Comparison of ENCODE assay signal across 16 cellular contexts in genomic region chr9:93125331-93125894, GRCh38. TPM values are rescaled to one million over a fixed set of nuclear protein-coding genes. Genes with fewer than 3 reads are reported as not detected.
DNase-seq lines count a peak whose midpoint lies in the region; ATAC-seq and TF ChIP-seq lines count a peak whose summit lies in the region.
"Had no signal": no experiment of that assay in that cellular context is flagged by ENCODE, and none has a peak within 500 bp of the region (broad histone marks: within the 10 kb centered on the region; RNA-seq: fewer than 3 reads in every experiment).

No MANE protein-coding gene starts in this region.

- ATAC-seq in activated CD8-positive, alpha-beta T cell treated with anti-CD3 and anti-CD28 coated beads for 36 hours: no peak
- ATAC-seq in lower lobe of right lung (no peak), HG03469 (IDR thresholded peaks at IDR 0.05; ENCODE audit: unreplicated experiment) (no peak), GM18502 (IDR thresholded peaks at IDR 0.05; ENCODE audit: poor library complexity, unreplicated experiment) (no peak)
- ATAC-seq: heart left ventricle, left lung had no signal

- no peaks in the 10 kb centered on the region for H3K9me3 Mint-ChIP-seq in activated CD8-positive, alpha-beta T cell treated with anti-CD3 and anti-CD28 coated beads for 36 hours

- peak; percentile 54 for DNase-seq in activated effector memory CD4-positive, alpha-beta T cell treated with anti-CD3 and anti-CD28 coated beads, Interleukin-2, amount 50 U/mL, for 16 hours
- no peak for DNase-seq in activated effector memory CD4-positive, alpha-beta T cell treated with Interleukin-2 at 50 U/mL for 16 hours
- peak; percentile 0 for DNase-seq in activated CD8-positive, alpha-beta T cell treated with anti-CD3 and anti-CD28 coated beads for 36 hours
- peak; percentile 24 for DNase-seq in lower lobe of right lung
- peak; percentile 12 to 44 for DNase-seq in tibial artery
- no peak for DNase-seq in T1000 (lab: John Stamatoyannopoulos, UW)
- DNase-seq: NCI-H1930, NCI-H748 treated with DMSO at 0.1 percent for 48 hours, SHP77, small intestine had no signal

- peaks cover 36% of the 10 kb centered on the region for H3K36me3 Mint-ChIP-seq in activated CD8-positive, alpha-beta T cell treated with anti-CD3 and anti-CD28 coated beads for 36 hours (ENCODE audit: low read depth)

- H3K27ac ChIP-seq in lower lobe of right lung (no peak overlapping the region), tibial artery (no peak overlapping the region)
- H3K27ac ChIP-seq: left lung, VCaP had no signal

- CTCF ChIA-PET in activated CD8-positive, alpha-beta T cell treated with anti-CD3 and anti-CD28 coated beads for 36 hours (lab: Charles Lee): interaction anchor here (1.1 to 4.5 kb wide), 3 partner anchors 13 to 22 kb away, joined by 3 to 27 read pairs (median 8); no protein-coding TSS in a partner anchor

- H3K27ac Mint-ChIP-seq in activated CD8-positive, alpha-beta T cell treated with anti-CD3 and anti-CD28 coated beads for 36 hours: peak overlapping the region; percentile 87

- TF ChIP-seq CTCF in activated CD8-positive, alpha-beta T cell treated with anti-CD3 and anti-CD28 coated beads for 36 hours (IDR thresholded peaks at IDR 0.05): no peak
- TF ChIP-seq CTCF in lower lobe of right lung (IDR thresholded peaks at IDR 0.05): no peak
- TF ChIP-seq CTCF in tibial artery (IDR thresholded peaks at IDR 0.05): no peak

- H3K27me3 ChIP-seq in lower lobe of right lung (ENCODE audit: low read depth) (no peaks in the 10 kb centered on the region), tibial artery (no peaks in the 10 kb centered on the region)
- H3K27me3 ChIP-seq: heart left ventricle, left lung had no signal

- H3K36me3 ChIP-seq in lower lobe of right lung (peaks cover 46% of the 10 kb centered on the region), tibial artery (peaks cover 35 to 70% (median 55%) of the 10 kb centered on the region in 3 donors)

- intact Hi-C loops in activated CD8-positive, alpha-beta T cell treated with anti-CD3 and anti-CD28 coated beads for 36 hours (cut with micrococcal nuclease): no loop called here
- intact Hi-C loops in lower lobe of right lung (cut with DNase I): no loop called here
- intact Hi-C loops in tibial artery (cut with DNase I; ENCODE audit: low total_unique reads): no loop called here

- H3K27me3 Mint-ChIP-seq in activated CD8-positive, alpha-beta T cell treated with anti-CD3 and anti-CD28 coated beads for 36 hours: no peaks in the 10 kb centered on the region

- POLR2A ChIA-PET in activated CD8-positive, alpha-beta T cell treated with anti-CD3 and anti-CD28 coated beads for 36 hours (lab: Charles Lee): interaction anchor here (1.0 kb wide), 1 partner anchor 9 kb away, joined by 4 read pairs; the partner anchor contains the start of gene NINJ1

- H3K4me3 ChIP-seq in lower lobe of right lung (no peak overlapping the region), tibial artery (no peak overlapping the region)
- H3K4me3 ChIP-seq: heart left ventricle, left lung had no signal

- H3K4me1 ChIP-seq in lower lobe of right lung (peaks cover 53% of the 10 kb centered on the region), tibial artery (peaks cover 0 to 53% (median 45%) of the 10 kb centered on the region in 4 donors)

- peaks cover 43% of the 10 kb centered on the region for H3K4me1 Mint-ChIP-seq in activated CD8-positive, alpha-beta T cell treated with anti-CD3 and anti-CD28 coated beads for 36 hours (ENCODE audit: low read depth)

- no peaks in the 10 kb centered on the region for H3K9me3 ChIP-seq in lower lobe of right lung
- H3K9me3 ChIP-seq in tibial artery: no peaks in the 10 kb centered on the region
- H3K9me3 ChIP-seq: heart left ventricle, left lung had no signal

- no peak overlapping the region for H3K4me3 Mint-ChIP-seq in activated CD8-positive, alpha-beta T cell treated with anti-CD3 and anti-CD28 coated beads for 36 hours

RNA-seq across cellular contexts. Expression of gene NINJ1, which starts 8.6 kb away (rescaled TPM):
- 100 to 1,000 TPM; 118 to 120 TPM for total RNA-seq in activated CD8-positive, alpha-beta T cell treated with anti-CD3 and anti-CD28 coated beads for 36 hours
- 46.6 TPM for total RNA-seq in lower lobe of right lung

RNA-seq across cellular contexts. Expression of gene CARD19, which starts 29.4 kb away (rescaled TPM):
- 10 to 100 TPM; 42.9 to 43.4 TPM for total RNA-seq in activated CD8-positive, alpha-beta T cell treated with anti-CD3 and anti-CD28 coated beads for 36 hours
- total RNA-seq in lower lobe of right lung: 25.6 TPM

RNA-seq across cellular contexts. Expression of gene WNK2, which starts 58.5 kb away (rescaled TPM):
- 1 to 10 TPM; 1.7 to 2.8 TPM for total RNA-seq in activated CD8-positive, alpha-beta T cell treated with anti-CD3 and anti-CD28 coated beads for 36 hours
- total RNA-seq in lower lobe of right lung: 7.7 TPM
- total RNA-seq: endothelial cell of umbilical vein had no signal

Comparison
In these comparisons a context has a peak if more than half of its experiments do, and no peak if none do; other contexts are left out.
1. DNase-seq: peak in activated effector memory CD4-positive, alpha-beta T cell treated with anti-CD3 and anti-CD28 coated beads, Interleukin-2, amount 50 U/mL, for 16 hours (single experiment), activated CD8-positive, alpha-beta T cell treated with anti-CD3 and anti-CD28 coated beads for 36 hours (single experiment), lower lobe of right lung (single experiment) and tibial artery (2 of 2); none in activated effector memory CD4-positive, alpha-beta T cell treated with Interleukin-2 at 50 U/mL for 16 hours (single experiment) and T1000 (single experiment).